Comparison of ENCODE assay signal across 15 cellular contexts in the genomic region with DNA sequence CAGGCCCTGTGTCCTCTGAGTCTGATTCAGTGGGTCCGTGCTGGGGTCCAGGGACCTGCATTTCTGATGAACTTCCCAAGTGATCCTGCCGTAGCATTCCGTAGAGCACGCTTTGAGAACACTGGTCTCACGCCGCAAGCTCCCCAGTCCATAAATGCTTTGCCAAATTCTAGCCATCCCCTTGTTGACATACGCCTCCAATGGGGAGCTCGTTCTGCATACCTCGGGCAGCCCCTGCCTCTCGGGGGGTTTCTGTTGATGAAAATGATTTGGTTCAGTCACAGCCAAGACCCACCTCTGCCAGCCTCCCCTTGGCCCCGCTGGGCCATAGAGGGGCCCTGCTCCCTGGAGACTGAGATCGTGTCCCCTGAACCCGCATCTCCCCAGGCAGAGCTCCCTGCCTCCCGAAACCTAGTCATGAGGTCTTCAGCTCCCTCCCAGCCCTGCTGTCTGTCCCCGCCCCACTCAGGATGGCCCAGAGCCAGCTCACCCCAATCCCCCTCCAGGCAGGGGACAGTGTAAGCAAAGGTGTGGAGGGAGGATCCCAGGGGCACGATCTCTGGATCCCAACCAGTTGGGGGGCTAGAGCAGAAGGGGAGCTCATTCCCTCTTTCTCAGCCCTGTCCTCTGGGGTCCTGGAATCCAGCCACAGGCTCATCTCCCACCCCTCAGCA. TPM values are rescaled to one million over a fixed set of nuclear protein-coding genes. Genes with fewer than 3 reads are reported as not detected.
DNase-seq lines count a peak whose midpoint lies in the region; TF ChIP-seq lines count a peak whose summit lies in the region.
"Had no signal": no experiment of that assay in that cellular context is flagged by ENCODE, and none has a peak within 500 bp of the region (broad histone marks: within the 10 kb centered on the region; RNA-seq: fewer than 3 reads in every experiment).

No MANE protein-coding gene starts in this region.

- intact Hi-C loops in CD4-positive, alpha-beta memory T cell (cut with micrococcal nuclease): no loop called here

- peak overlapping the region; percentile 72 for H3K9ac ChIP-seq in Loucy (ENCODE audit: low read depth, low read length, poor library complexity, severe bottlenecking)

- H3K4me1 ChIP-seq in CD4-positive, alpha-beta memory T cell (ENCODE audit: insufficient read depth, low read length): peaks cover 58% of the 10 kb centered on the region
- H3K4me1 ChIP-seq in Loucy (ENCODE audit: insufficient read depth, low read length, poor library complexity, severe bottlenecking): peaks cover 37% of the 10 kb centered on the region
- H3K4me1 ChIP-seq in neutrophil (ENCODE audit: control insufficient read depth in 1 of 2, insufficient read depth in 1 of 2, low read depth in 1 of 2, low read length in 1 of 2): peaks cover 55 to 58% of the 10 kb centered on the region in 2 experiments
- H3K4me1 ChIP-seq: uterus had no signal

- TF ChIP-seq CTCF in Loucy (conservative IDR thresholded peaks at IDR 0.05; ENCODE audit: low read length) (no peak), neutrophil (IDR thresholded peaks at IDR 0.05) (no peak)

- H3K4me1 Mint-ChIP-seq in CD4-positive, alpha-beta memory T cell: peaks cover 26 to 74% (median 48%) of the 10 kb centered on the region in 4 donors

- no peaks in the 10 kb centered on the region for H3F3A ChIP-seq in Loucy (ENCODE audit: low read depth)

- H4K20me1 ChIP-seq in Loucy (ENCODE audit: insufficient read depth, low read length, poor library complexity, severe bottlenecking): no peaks in the 10 kb centered on the region

- H3K27me3 ChIP-seq in CD4-positive, alpha-beta memory T cell (ENCODE audit: insufficient read depth, low read length): no peaks in the 10 kb centered on the region
- H3K27me3 ChIP-seq in Loucy (ENCODE audit: insufficient read depth, low read length, poor library complexity, severe bottlenecking) (no peaks in the 10 kb centered on the region), neutrophil (no peaks in the 10 kb centered on the region)
- H3K27me3 ChIP-seq: uterus had no signal

- H3K36me3 Mint-ChIP-seq in CD4-positive, alpha-beta memory T cell: peaks cover 0 to 7% of the 10 kb centered on the region in 2 donors

- no peaks in the 10 kb centered on the region for H3K9me3 ChIP-seq in CD4-positive, alpha-beta memory T cell (ENCODE audit: control insufficient read depth in 1 of 2, low read length in 2 of 2)
- H3K9me3 ChIP-seq in Loucy (ENCODE audit: insufficient read depth, low read depth, low read length) (no peaks in the 10 kb centered on the region), neutrophil (no peaks in the 10 kb centered on the region)
- H3K9me3 ChIP-seq: uterus had no signal

- CTCF ChIA-PET in CD4-positive, alpha-beta memory T cell (lab: Charles Lee; ENCODE audit: partially characterized antibody): interaction anchor here (1.7 kb wide), 1 partner anchor 62 kb away, joined by 7 read pairs; no protein-coding TSS in a partner anchor

- H3K4me2 ChIP-seq in Loucy (ENCODE audit: low read depth, low read length, poor library complexity, severe bottlenecking): peak overlapping the region; percentile 72

- POLR2A ChIA-PET in CD4-positive, alpha-beta memory T cell (lab: Charles Lee; ENCODE audit: partially characterized antibody): no interaction called here

- H3K27ac ChIP-seq in CD4-positive, alpha-beta memory T cell (ENCODE audit: low read depth, low read length): no peak overlapping the region
- peak overlapping the region; percentile 70 for H3K27ac ChIP-seq in epithelial cell of prostate
- peak overlapping the region; percentile 67 for H3K27ac ChIP-seq in neutrophil
- H3K27ac ChIP-seq: uterus had no signal

- no peaks in the 10 kb centered on the region for H3K36me3 ChIP-seq in CD4-positive, alpha-beta memory T cell (ENCODE audit: insufficient read depth, low read length)
- H3K36me3 ChIP-seq in Loucy (ENCODE audit: insufficient read depth, low read length) (peaks cover 31% of the 10 kb centered on the region; the same call in 1 of the 2 replicates), neutrophil (no peaks in the 10 kb centered on the region)
- H3K36me3 ChIP-seq: uterus had no signal

- H2AFZ ChIP-seq in Loucy (ENCODE audit: low read length): no peak overlapping the region

- no peaks in the 10 kb centered on the region for H3K9me3 Mint-ChIP-seq in CD4-positive, alpha-beta memory T cell
- H3K9me3 Mint-ChIP-seq: dendritic cell treated with granulocyte-macrophage colony-stimulating factor and Interleukin-4, amounts not matched to agents 40 ng/mL and 50 ng/mL, for 4 days had no signal

- no peak for DNase-seq in CD4-positive, alpha-beta memory T cell
- DNase-seq in epithelial cell of prostate (ENCODE audit: low read depth, low spot score): no peak
- DNase-seq in NOMO-1 treated with DMSO at 0.1 percent for 48 hours (lab: John Stamatoyannopoulos, UW; ENCODE audit: unreplicated experiment): no peak
- no peak for DNase-seq in MV-4-11 (lab: John Stamatoyannopoulos, UW)
- no peak for DNase-seq in glomerular visceral epithelial cell (ENCODE audit: extremely low spot score)
- DNase-seq: activated CD4-positive, alpha-beta T cell treated with anti-CD3 and anti-CD28 coated beads for 48 hours; hypothalamus; occipital lobe; uterus had no signal

- H3K27me3 Mint-ChIP-seq in CD4-positive, alpha-beta memory T cell: no peaks in the 10 kb centered on the region

- peak overlapping the region in 6 of 7 donors; percentile 36 to 84 (median 56) for H3K27ac Mint-ChIP-seq in CD4-positive, alpha-beta memory T cell
- H3K27ac Mint-ChIP-seq: dendritic cell treated with granulocyte-macrophage colony-stimulating factor and Interleukin-4, amounts not matched to agents 40 ng/mL and 50 ng/mL, for 4 days had no signal

- H3K79me2 ChIP-seq in Loucy (ENCODE audit: insufficient read depth, low read length): peaks cover 3% of the 10 kb centered on the region; the same call in 1 of the 2 replicates

- H3K9me2 ChIP-seq in Loucy (replicated peaks; ENCODE audit: low read depth, low read length): no peaks in the 10 kb centered on the region

- H3K4me3 Mint-ChIP-seq in CD4-positive, alpha-beta memory T cell: peak overlapping the region in 3 of 8 donors; percentile 10 to 43 (median 27)
- H3K4me3 Mint-ChIP-seq: dendritic cell treated with granulocyte-macrophage colony-stimulating factor and Interleukin-4, amounts not matched to agents 40 ng/mL and 50 ng/mL, for 4 days had no signal

- H3K4me3 ChIP-seq in CD4-positive, alpha-beta memory T cell (ENCODE audit: low read length in 2 of 2): no peak overlapping the region
- H3K4me3 ChIP-seq in Loucy (ENCODE audit: low read length, poor library complexity, severe bottlenecking): no peak overlapping the region
- no peak overlapping the region for H3K4me3 ChIP-seq in neutrophil (ENCODE audit: low read depth in 1 of 2, low read length in 1 of 2)
- H3K4me3 ChIP-seq: uterus had no signal

RNA-seq across cellular contexts. Expression of gene SPNS2, which starts 16.2 kb away (rescaled TPM):
- under 1 TPM; 0.11 to 0.12 TPM for total RNA-seq in CD4-positive, alpha-beta memory T cell
- under 1 TPM; 0.24 to 0.29 TPM for polyA plus RNA-seq in CD4-positive, alpha-beta memory T cell
- total RNA-seq: HepG2 had no signal
- polyA plus RNA-seq: BJ, fibroblast of lung had no signal

RNA-seq across cellular contexts. Expression of gene SPNS3, which starts 48.7 kb away (rescaled TPM):
- total RNA-seq in CD4-positive, alpha-beta memory T cell: 1 to 10 TPM; 1.6 to 2.0 TPM
- 1 to 10 TPM; 4.8 to 5.9 TPM for polyA plus RNA-seq in CD4-positive, alpha-beta memory T cell
- total RNA-seq: fibroblast of lung, HepG2 had no signal
- polyA plus RNA-seq: BJ, fibroblast of lung, HepG2 had no signal
